In genomic region chr16:57802635-57803412, GRCh38 we compare ENCODE assay signal across 8 cellular contexts. TPM values are rescaled to one million over a fixed set of nuclear protein-coding genes. Genes with fewer than 3 reads are reported as not detected.
DNase-seq lines count a peak whose midpoint lies in the region; ATAC-seq, FAIRE-seq and TF ChIP-seq lines count a peak whose summit lies in the region.

No MANE protein-coding gene starts in this region.

- H3K4me1 ChIP-seq in HUES6 (ENCODE audit: control insufficient read depth, insufficient read depth, low read length) (peaks cover 58% of the 10 kb centered on the region), keratinocyte (ENCODE audit: control insufficient read depth, extremely low read depth, insufficient read depth, low read length) (peaks cover 57% of the 10 kb centered on the region)

- H3K9me1 ChIP-seq in keratinocyte (ENCODE audit: control insufficient read depth, extremely low read depth, insufficient read depth, low read length) = no peaks in the 10 kb centered on the region

- CTCF ChIA-PET in BJ (lab: Yijun Ruan, JAX) = interaction anchor here (2.3 kb wide), 1 partner anchor 61 kb away, joined by 6 read pairs; no protein-coding TSS in a partner anchor

- H2AFZ ChIP-seq in keratinocyte (ENCODE audit: control insufficient read depth, low read length) = peak overlapping the region; percentile 63

- peak overlapping the region; percentile 91 to 99 (median 95) for H3K27ac Mint-ChIP-seq in brain
- H3K27ac Mint-ChIP-seq in stimulated activated effector memory CD8-positive, alpha-beta T cell treated with anti-CD3 and anti-CD28 coated beads, Interleukin-12 subunit alpha, Interleukin-12 subunit beta, amount 100 ng/mL, for 72 hours = peak overlapping the region; percentile 93

- H3K27me3 ChIP-seq in BJ (ENCODE audit: control insufficient read depth, insufficient read depth, low read length) (no peaks in the 10 kb centered on the region), HUES6 (ENCODE audit: control insufficient read depth, insufficient read depth, low read length) (peaks cover 3% of the 10 kb centered on the region; the same call in 1 of the 2 replicates), keratinocyte (ENCODE audit: control insufficient read depth, extremely low read depth, insufficient read depth, low read length) (no peaks in the 10 kb centered on the region)

- H3K79me2 ChIP-seq in keratinocyte (ENCODE audit: control insufficient read depth, insufficient read depth, low read length) = peaks cover 27% of the 10 kb centered on the region

- H3K36me3 ChIP-seq in BJ (ENCODE audit: control insufficient read depth, insufficient read depth, low read length) (peaks cover 3% of the 10 kb centered on the region), HUES6 (ENCODE audit: control insufficient read depth, insufficient read depth, low read length) (no peaks in the 10 kb centered on the region), keratinocyte (ENCODE audit: control insufficient read depth in 2 of 2, extremely low read depth in 1 of 2, insufficient read depth in 2 of 2, low read length in 2 of 2) (no peaks in the 10 kb centered on the region)

- peak overlapping the region; percentile 78 for H3K9ac ChIP-seq in HUES6 (ENCODE audit: low read length)
- peak overlapping the region; percentile 83 for H3K9ac ChIP-seq in keratinocyte (ENCODE audit: control insufficient read depth, extremely low read depth, insufficient read depth, low read length)

- peak overlapping the region; percentile 96 for H3K4me2 ChIP-seq in keratinocyte (ENCODE audit: control insufficient read depth, extremely low read depth, insufficient read depth, low read depth, low read length)

- H3K4me1 Mint-ChIP-seq in brain = peaks cover 71% of the 10 kb centered on the region
- H3K4me1 Mint-ChIP-seq in stimulated activated effector memory CD8-positive, alpha-beta T cell treated with anti-CD3 and anti-CD28 coated beads, Interleukin-12 subunit alpha, Interleukin-12 subunit beta, amount 100 ng/mL, for 72 hours = peaks cover 37% of the 10 kb centered on the region

- peaks cover 2% of the 10 kb centered on the region for H3K27me3 Mint-ChIP-seq in brain

- peak overlapping the region; percentile 90 to 95 (median 94) for H3K4me3 Mint-ChIP-seq in brain
- peak overlapping the region; percentile 83 for H3K4me3 Mint-ChIP-seq in stimulated activated effector memory CD8-positive, alpha-beta T cell treated with anti-CD3 and anti-CD28 coated beads, Interleukin-12 subunit alpha, Interleukin-12 subunit beta, amount 100 ng/mL, for 72 hours

- no peaks in the 10 kb centered on the region for H3K36me3 Mint-ChIP-seq in brain
- H3K36me3 Mint-ChIP-seq in stimulated activated effector memory CD8-positive, alpha-beta T cell treated with anti-CD3 and anti-CD28 coated beads, Interleukin-12 subunit alpha, Interleukin-12 subunit beta, amount 100 ng/mL, for 72 hours = peaks cover 15% of the 10 kb centered on the region

- POLR2A ChIA-PET in BJ (lab: Charles Lee) = interaction anchor here (1.0 kb wide), 1 partner anchor 14 kb away, joined by 10 read pairs; no protein-coding TSS in a partner anchor

- ATAC-seq in stimulated activated effector memory CD8-positive, alpha-beta T cell treated with anti-CD3 and anti-CD28 coated beads, Interleukin-12 subunit alpha, Interleukin-12 subunit beta, amount 100 ng/mL, for 72 hours = peak; percentile 65
- ATAC-seq in GM21515 (IDR thresholded peaks at IDR 0.05; ENCODE audit: unreplicated experiment) = no peak
- ATAC-seq in HG03025 (IDR thresholded peaks at IDR 0.05; ENCODE audit: low FRiP score, unreplicated experiment) = no peak

- peaks cover 0 to 2% (median 0%) of the 10 kb centered on the region in 5 experiments for H3K9me3 Mint-ChIP-seq in brain
- H3K9me3 Mint-ChIP-seq in stimulated activated effector memory CD8-positive, alpha-beta T cell treated with anti-CD3 and anti-CD28 coated beads, Interleukin-12 subunit alpha, Interleukin-12 subunit beta, amount 100 ng/mL, for 72 hours = no peaks in the 10 kb centered on the region

- no peaks in the 10 kb centered on the region for H4K20me1 ChIP-seq in keratinocyte (ENCODE audit: control insufficient read depth, extremely low read depth, insufficient read depth, low read length)

- H3K4me3 ChIP-seq in BJ (ENCODE audit: low read depth, low read length) (peak overlapping the region; percentile 68), HUES6 (ENCODE audit: low read depth, low read length) (peak overlapping the region; percentile 78), keratinocyte (ENCODE audit: control insufficient read depth in 2 of 3, extremely low read depth in 1 of 3, insufficient read depth in 2 of 3, low read depth in 1 of 3, low read length in 3 of 3) (peak overlapping the region; percentile 6 to 47 (median 28))

- H3K9me3 ChIP-seq in HUES6 (ENCODE audit: control insufficient read depth, insufficient read depth, low read depth, low read length) (no peaks in the 10 kb centered on the region), keratinocyte (ENCODE audit: control insufficient read depth, low read depth, low read length) (no peaks in the 10 kb centered on the region)

- H3K27ac ChIP-seq in HUES6 (ENCODE audit: low read depth, low read length) = peak overlapping the region; percentile 21; the same call in 1 of the 2 replicates
- peak overlapping the region; percentile 77 for H3K27ac ChIP-seq in keratinocyte (ENCODE audit: control insufficient read depth, insufficient read depth, low read length)

- TF ChIP-seq CTCF in BJ (IDR thresholded peaks at IDR 0.05; ENCODE audit: insufficient read depth, low read depth, low read length) (no peak), brain (conservative IDR thresholded peaks at IDR 0.05) (no peak), keratinocyte (optimal IDR thresholded peaks at IDR 0.05 in 1 of 3, IDR thresholded peaks at IDR 0.05 in 1 of 3, conservative IDR thresholded peaks at IDR 0.05 in 1 of 3; ENCODE audit: extremely low read depth in 1 of 3, insufficient read depth in 2 of 3, low read length in 3 of 3) (no peak)

- DNase-seq in BJ (ENCODE audit: low read depth) (no peak), keratinocyte (ENCODE audit: low read depth, low spot score) (no peak)
- DNase-seq in stimulated activated effector memory CD8-positive, alpha-beta T cell treated with anti-CD3 and anti-CD28 coated beads, Interleukin-12 subunit alpha, Interleukin-12 subunit beta, amount 100 ng/mL, for 72 hours (ENCODE audit: low spot score in 2 of 2) = no peak
- DNase-seq in stimulated activated CD4-positive, alpha-beta T cell treated with anti-CD3 and anti-CD28 coated beads, Interleukin-4, amount 100 ng/mL, for 4 hours = no peak

- peak; percentile 39 for FAIRE-seq in keratinocyte (lab: Jason Lieb, UNC)

- dilution Hi-C loops in keratinocyte (cut with MboI; ENCODE audit: extremely low pct_ligation_motif_present, low sequenced_read_pairs) = no loop called here

RNA-seq across cellular contexts. Expression of gene KIFC3, which starts 0.5 kb away (rescaled TPM):
- polyA plus RNA-seq in BJ (2011; rRNA removed) (35.3 and 60.5 TPM in 2 replicates), brain (ENCODE audit: insufficient read depth, low read depth, low replicate concordance) (78.3 TPM), keratinocyte (22.7 to 32.8 TPM (median 27.9 TPM) in 3 replicates)
- 48.8 and 71.7 TPM in 2 replicates for polyA minus RNA-seq in BJ (2011; rRNA and poly(A)+ RNA removed)
- 33.9 TPM for polyA plus RNA-seq in keratinocyte (2011; ENCODE audit: low read depth)
- polyA plus RNA-seq in keratinocyte (2011; cell fraction: cytosol; rRNA removed) = 12.9 and 27.8 TPM in 2 replicates
- polyA plus RNA-seq in keratinocyte (2011; cell fraction: nucleus; rRNA removed) = 49.8 and 69.5 TPM in 2 replicates
- polyA plus RNA-seq in keratinocyte (2012; ENCODE audit: low replicate concordance) = 37.9 and 40.1 TPM in 2 replicates
- polyA minus RNA-seq in keratinocyte = 31.2 to 72.9 TPM (median 41.7 TPM) in 3 replicates
- 48.5 TPM for polyA minus RNA-seq in keratinocyte (2011; cell fraction: cytosol; rRNA and poly(A)+ RNA removed)
- polyA minus RNA-seq in keratinocyte (2011; cell fraction: nucleus; rRNA and poly(A)+ RNA removed) = 48.5 and 49.4 TPM in 2 replicates

Comparison
In these comparisons a context has a peak if more than half of its experiments do, and no peak if none do; other contexts are left out.
1. H3K4me3 ChIP-seq: peak in every context shown above with its lines; median percentile 78 in HUES6; 68 in BJ; 28 in keratinocyte.